Comparison of ENCODE assay signal across 15 cellular contexts in genomic region chr5:110639307-110639902, GRCh38.
"Had no signal": no experiment of that assay in that cellular context is flagged by ENCODE, and none has a peak within 500 bp of the region (broad histone marks: within the 10 kb centered on the region; RNA-seq: fewer than 3 reads in every experiment).

No MANE protein-coding gene starts in this region.

- H3K36me3 Mint-ChIP-seq: natural killer cell had no signal

- H3K4me1 Mint-ChIP-seq: natural killer cell had no signal

- H3K27ac Mint-ChIP-seq: activated T-helper 17 cell treated with anti-CD3 and anti-CD28 coated beads, Interleukin-2, amount 50 U/mL, for 72 hours; natural killer cell had no signal

- H2AFZ ChIP-seq: hepatocyte had no signal

- H3K4me1 ChIP-seq: colonic mucosa, left lung had no signal

- H3K27me3 Mint-ChIP-seq: activated T-helper 17 cell treated with anti-CD3 and anti-CD28 coated beads, Interleukin-2, amount 50 U/mL, for 72 hours had no signal

- H3K9me3 Mint-ChIP-seq: activated T-helper 17 cell treated with anti-CD3 and anti-CD28 coated beads, Interleukin-2, amount 50 U/mL, for 72 hours had no signal

- ATAC-seq: activated T-helper 17 cell treated with anti-CD3 and anti-CD28 coated beads, Interleukin-2, amount 50 U/mL, for 72 hours; esophagus mucosa; left lung; natural killer cell had no signal

- H3K79me2 ChIP-seq: hepatocyte had no signal

- H3K4me3 Mint-ChIP-seq: activated T-helper 17 cell treated with anti-CD3 and anti-CD28 coated beads, Interleukin-2, amount 50 U/mL, for 72 hours; natural killer cell had no signal

- H3K4me3 ChIP-seq: colonic mucosa, hepatocyte, left lung, smooth muscle cell, thoracic aorta had no signal

- H3K27me3 ChIP-seq: colonic mucosa, hepatocyte, left lung had no signal

- H3K36me3 ChIP-seq: colonic mucosa, left lung, thoracic aorta had no signal

- H3K9me3 ChIP-seq: colonic mucosa, left lung, thoracic aorta had no signal

- H3K4me2 ChIP-seq: hepatocyte, smooth muscle cell had no signal

- DNase-seq: activated CD4-positive, alpha-beta T cell treated with anti-CD3 and anti-CD28 coated beads, Interleukin-2, amount 50 U/mL, for 48 hours; activated CD4-positive, CD25-positive, alpha-beta regulatory T cell treated with anti-CD3 and anti-CD28 coated beads, Interleukin-2, amount 50 U/mL, for 72 hours; activated naive CD4-positive, alpha-beta T cell treated with Interleukin-2 at 50 U/mL for 16 hours; colonic mucosa; kidney; left lung; natural killer cell; nucleus accumbens; T-helper 1 cell; T1000 had no signal
